In the genomic region with DNA sequence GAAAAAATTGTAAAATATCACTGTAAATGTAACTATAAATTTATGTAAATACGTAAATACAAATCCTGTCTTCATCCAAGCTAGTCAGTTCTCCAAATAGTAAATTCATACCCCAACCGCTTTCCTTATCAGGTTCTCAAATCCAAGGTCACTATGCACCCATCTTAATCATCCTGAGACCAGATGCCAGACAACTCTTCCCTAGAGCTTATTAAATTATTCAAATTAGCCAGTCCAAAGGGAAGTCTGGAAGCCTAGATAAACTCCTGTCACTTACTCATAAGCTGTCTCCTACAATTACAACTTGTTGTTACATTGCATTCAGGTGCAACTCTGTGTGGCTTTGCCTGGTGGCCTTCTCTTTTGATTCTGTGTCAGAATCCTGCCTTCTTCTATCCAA, we compare ENCODE assay signal across 20 cellular contexts.
"Had no signal": no experiment of that assay in that cellular context is flagged by ENCODE, and none has a peak within 500 bp of the region (broad histone marks: within the 10 kb centered on the region; RNA-seq: fewer than 3 reads in every experiment).

No MANE protein-coding gene starts in this region.

- ATAC-seq: activated CD4-positive, CD25-positive, alpha-beta regulatory T cell treated with anti-CD3 and anti-CD28 coated beads, Interleukin-2, amount 50 U/mL, for 24 hours; activated CD8-positive, alpha-beta T cell treated with anti-CD3 and anti-CD28 coated beads for 36 hours; activated T-cell treated with anti-CD3 and anti-CD28 coated beads, Interleukin-2, amount 50 U/mL, for 72 hours; T-helper 17 cell had no signal

- H3K4me1 ChIP-seq: adrenal gland, colonic mucosa had no signal

- DNase-seq: activated CD4-positive, alpha-beta T cell treated with anti-CD3 and anti-CD28 coated beads for 4 hours; activated CD8-positive, alpha-beta memory T cell treated with anti-CD3 and anti-CD28 coated beads, Interleukin-2, amount 50 U/mL, for 4 hours; activated CD8-positive, alpha-beta T cell treated with anti-CD3 and anti-CD28 coated beads for 36 hours; activated naive CD4-positive, alpha-beta T cell treated with anti-CD3 and anti-CD28 coated beads, Interleukin-2, amount 50 U/mL, for 16 hours; activated naive CD8-positive, alpha-beta T cell treated with anti-CD3 and anti-CD28 coated beads, Interleukin-2, amount 10 ng/mL, durations not matched to agents 7 days and 5 days; activated T-cell treated with anti-CD3 and anti-CD28 coated beads, Interleukin-2, amount 50 U/mL, for 72 hours; adrenal gland; anterior cingulate cortex; colonic mucosa; KBM-7; NCI-H1048; NCI-H146; NCI-H187 treated with DMSO at 0.1 percent for 48 hours; NCI-H2081 treated with DMSO at 0.1 percent for 48 hours; NCI-H2227 treated with DMSO at 0.1 percent for 48 hours; NCI-H446 treated with DMSO at 0.1 percent for 48 hours; NCI-H526 treated with DMSO at 0.1 percent for 48 hours; T-helper 17 cell; T-helper 9 cell had no signal

- H3K4me3 ChIP-seq: adrenal gland, colonic mucosa had no signal

- H3K36me3 ChIP-seq: adrenal gland, colonic mucosa had no signal

- H3K27ac ChIP-seq: adrenal gland, colonic mucosa had no signal

- H3K9me3 ChIP-seq: adrenal gland, colonic mucosa had no signal

- H3K27me3 ChIP-seq: adrenal gland, colonic mucosa had no signal
